2 cellular contexts compared by ENCODE assay signal in the genomic region with DNA sequence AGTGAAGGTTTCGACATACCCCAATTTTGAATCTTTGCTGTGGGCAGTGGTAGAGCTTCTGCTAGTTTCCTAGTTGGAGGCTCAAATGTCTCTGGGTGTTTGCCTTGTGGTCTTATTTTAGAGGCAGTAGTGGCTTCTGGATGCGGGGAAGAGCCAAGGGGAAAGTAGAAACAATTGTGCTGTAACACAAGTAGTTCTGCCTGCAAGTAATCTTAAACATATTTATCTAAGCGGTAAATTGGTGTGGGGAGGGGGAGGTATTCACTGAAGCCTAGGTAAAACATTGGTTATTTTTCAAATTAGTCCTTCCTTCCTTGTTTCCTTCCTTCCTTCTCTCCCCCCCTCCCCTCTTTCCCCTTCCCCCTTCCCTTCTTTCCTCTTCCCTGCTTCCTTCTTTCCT.
TF ChIP-seq lines count a peak whose summit lies in the region.

A gene with protein sequence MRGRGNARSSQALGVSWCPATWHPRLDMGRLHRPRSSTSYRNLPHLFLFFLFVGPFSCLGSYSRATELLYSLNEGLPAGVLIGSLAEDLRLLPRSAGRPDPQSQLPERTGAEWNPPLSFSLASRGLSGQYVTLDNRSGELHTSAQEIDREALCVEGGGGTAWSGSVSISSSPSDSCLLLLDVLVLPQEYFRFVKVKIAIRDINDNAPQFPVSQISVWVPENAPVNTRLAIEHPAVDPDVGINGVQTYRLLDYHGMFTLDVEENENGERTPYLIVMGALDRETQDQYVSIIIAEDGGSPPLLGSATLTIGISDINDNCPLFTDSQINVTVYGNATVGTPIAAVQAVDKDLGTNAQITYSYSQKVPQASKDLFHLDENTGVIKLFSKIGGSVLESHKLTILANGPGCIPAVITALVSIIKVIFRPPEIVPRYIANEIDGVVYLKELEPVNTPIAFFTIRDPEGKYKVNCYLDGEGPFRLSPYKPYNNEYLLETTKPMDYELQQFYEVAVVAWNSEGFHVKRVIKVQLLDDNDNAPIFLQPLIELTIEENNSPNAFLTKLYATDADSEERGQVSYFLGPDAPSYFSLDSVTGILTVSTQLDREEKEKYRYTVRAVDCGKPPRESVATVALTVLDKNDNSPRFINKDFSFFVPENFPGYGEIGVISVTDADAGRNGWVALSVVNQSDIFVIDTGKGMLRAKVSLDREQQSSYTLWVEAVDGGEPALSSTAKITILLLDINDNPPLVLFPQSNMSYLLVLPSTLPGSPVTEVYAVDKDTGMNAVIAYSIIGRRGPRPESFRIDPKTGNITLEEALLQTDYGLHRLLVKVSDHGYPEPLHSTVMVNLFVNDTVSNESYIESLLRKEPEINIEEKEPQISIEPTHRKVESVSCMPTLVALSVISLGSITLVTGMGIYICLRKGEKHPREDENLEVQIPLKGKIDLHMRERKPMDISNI (minus strand): TSS at position 101 of the 400 bp plus-strand sequence. CDS start 691 bp downstream, outside the sequence.

TF ChIP-seq in H1, 55 proteins besides CTCF, POLR2A, EP300 and RAD21:
- TF ChIP-seq BRCA1 (IDR thresholded peaks at IDR 0.05; ENCODE audit: low read depth, low read length): no peak
- no peak for TF ChIP-seq KDM4A (IDR thresholded peaks at IDR 0.05; ENCODE audit: low read depth, low read length, severe bottlenecking)
- no peak for TF ChIP-seq HDAC2 (IDR thresholded peaks at IDR 0.05; ENCODE audit: borderline replicate concordance in 1 of 2, low read depth in 2 of 2, low read length in 2 of 2)
- TF ChIP-seq POLR2AphosphoS5 (IDR thresholded peaks at IDR 0.05; ENCODE audit: low read depth, low read length): no peak
- no peak for TF ChIP-seq SP1 (IDR thresholded peaks at IDR 0.05; ENCODE audit: low read depth, low read length)
- TF ChIP-seq YY1 (IDR thresholded peaks at IDR 0.05; ENCODE audit: low read depth, low read length): no peak
- no peak for TF ChIP-seq SIRT6 (IDR thresholded peaks at IDR 0.05; ENCODE audit: low read length)
- no peak for TF ChIP-seq HDAC6 (IDR thresholded peaks at IDR 0.05; ENCODE audit: low read depth, low read length)
- TF ChIP-seq POU5F1 (IDR thresholded peaks at IDR 0.05; ENCODE audit: low read depth, low read length): no peak
- TF ChIP-seq SP4 (IDR thresholded peaks at IDR 0.05; ENCODE audit: low read length): no peak
- TF ChIP-seq JUND (IDR thresholded peaks at IDR 0.05; ENCODE audit: low read length): no peak
- no peak for TF ChIP-seq SAP30 (IDR thresholded peaks at IDR 0.05; ENCODE audit: insufficient read depth, insufficient replicate concordance, low read length)
- TF ChIP-seq, protein P1, sequence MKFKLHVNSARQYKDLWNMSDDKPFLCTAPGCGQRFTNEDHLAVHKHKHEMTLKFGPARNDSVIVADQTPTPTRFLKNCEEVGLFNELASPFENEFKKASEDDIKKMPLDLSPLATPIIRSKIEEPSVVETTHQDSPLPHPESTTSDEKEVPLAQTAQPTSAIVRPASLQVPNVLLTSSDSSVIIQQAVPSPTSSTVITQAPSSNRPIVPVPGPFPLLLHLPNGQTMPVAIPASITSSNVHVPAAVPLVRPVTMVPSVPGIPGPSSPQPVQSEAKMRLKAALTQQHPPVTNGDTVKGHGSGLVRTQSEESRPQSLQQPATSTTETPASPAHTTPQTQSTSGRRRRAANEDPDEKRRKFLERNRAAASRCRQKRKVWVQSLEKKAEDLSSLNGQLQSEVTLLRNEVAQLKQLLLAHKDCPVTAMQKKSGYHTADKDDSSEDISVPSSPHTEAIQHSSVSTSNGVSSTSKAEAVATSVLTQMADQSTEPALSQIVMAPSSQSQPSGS (IDR thresholded peaks at IDR 0.05; ENCODE audit: low read length): no peak
- no peak for TF ChIP-seq ASH2L (IDR thresholded peaks at IDR 0.05; ENCODE audit: low read length)

TF ChIP-seq in HEK293T, 16 proteins besides CTCF, POLR2A, EP300 and RAD21:
- TF ChIP-seq, protein P2, sequence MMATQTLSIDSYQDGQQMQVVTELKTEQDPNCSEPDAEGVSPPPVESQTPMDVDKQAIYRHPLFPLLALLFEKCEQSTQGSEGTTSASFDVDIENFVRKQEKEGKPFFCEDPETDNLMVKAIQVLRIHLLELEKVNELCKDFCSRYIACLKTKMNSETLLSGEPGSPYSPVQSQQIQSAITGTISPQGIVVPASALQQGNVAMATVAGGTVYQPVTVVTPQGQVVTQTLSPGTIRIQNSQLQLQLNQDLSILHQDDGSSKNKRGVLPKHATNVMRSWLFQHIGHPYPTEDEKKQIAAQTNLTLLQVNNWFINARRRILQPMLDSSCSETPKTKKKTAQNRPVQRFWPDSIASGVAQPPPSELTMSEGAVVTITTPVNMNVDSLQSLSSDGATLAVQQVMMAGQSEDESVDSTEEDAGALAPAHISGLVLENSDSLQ (IDR thresholded peaks at IDR 0.05): no peak
- no peak for TF ChIP-seq SUZ12 (IDR thresholded peaks at IDR 0.05)
- no peak for TF ChIP-seq TARDBP (IDR thresholded peaks at IDR 0.05)
- no peak for TF ChIP-seq ZNF384 (IDR thresholded peaks at IDR 0.05)
- TF ChIP-seq ARNT (IDR thresholded peaks at IDR 0.05): no peak
- no peak for TF ChIP-seq L3MBTL2 (conservative IDR thresholded peaks at IDR 0.05)
- TF ChIP-seq FOXK2 (IDR thresholded peaks at IDR 0.05): no peak
- TF ChIP-seq BHLHE40 (IDR thresholded peaks at IDR 0.05; ENCODE audit: borderline replicate concordance): no peak
- TF ChIP-seq NFRKB (IDR thresholded peaks at IDR 0.05): no peak
- TF ChIP-seq ELF4 (IDR thresholded peaks at IDR 0.05): no peak
